Comparison of ENCODE assay signal across 20 cellular contexts in genomic region chr5:92758552-92758951, GRCh38.
DNase-seq lines count a peak whose midpoint lies in the region; ATAC-seq and TF ChIP-seq lines count a peak whose summit lies in the region.
"Had no signal": no experiment of that assay in that cellular context is flagged by ENCODE, and none has a peak within 500 bp of the region (broad histone marks: within the 10 kb centered on the region; RNA-seq: fewer than 3 reads in every experiment).

No MANE protein-coding gene starts in this region.

- ATAC-seq in HG03432 (IDR thresholded peaks at IDR 0.05; ENCODE audit: unreplicated experiment): peak; percentile 50
- no peak for ATAC-seq in HG03354 (IDR thresholded peaks at IDR 0.05; ENCODE audit: poor library complexity, severe bottlenecking, unreplicated experiment)
- ATAC-seq: CD8-positive, alpha-beta T cell; stimulated activated naive B cell treated with anti-CD40 and anti-IgM and Interleukin-4, amounts not matched to agents 10 μg/mL and 1 μg/mL and 100 μg/mL, for 72 hours; upper lobe of right lung had no signal

- H2AFZ ChIP-seq in smooth muscle cell (ENCODE audit: low read depth): peak overlapping the region; percentile 51

- no peaks in the 10 kb centered on the region for H3K36me3 ChIP-seq in smooth muscle cell (ENCODE audit: low read depth)
- H3K36me3 ChIP-seq: sigmoid colon, upper lobe of right lung had no signal

- H4K20me1 ChIP-seq in smooth muscle cell (ENCODE audit: low read depth): no peaks in the 10 kb centered on the region

- no peaks in the 10 kb centered on the region for H3K79me2 ChIP-seq in smooth muscle cell (ENCODE audit: low read depth)

- no peak overlapping the region for H3K9ac ChIP-seq in smooth muscle cell (ENCODE audit: low read depth)

- no peaks in the 10 kb centered on the region for H3K27me3 ChIP-seq in smooth muscle cell (ENCODE audit: low read depth)
- H3K27me3 ChIP-seq: sigmoid colon, upper lobe of right lung had no signal

- TF ChIP-seq CTCF in fibroblast of the aortic adventitia (IDR thresholded peaks at IDR 0.05; ENCODE audit: insufficient read depth, low read length): no peak
- no peak for TF ChIP-seq CTCF in smooth muscle cell (IDR thresholded peaks at IDR 0.05; ENCODE audit: borderline replicate concordance, insufficient read depth, poor library complexity, severe bottlenecking)

- H3K9me3 ChIP-seq in smooth muscle cell (replicated peaks; ENCODE audit: low read depth): no peaks in the 10 kb centered on the region
- H3K9me3 ChIP-seq: sigmoid colon, upper lobe of right lung had no signal

- H3F3A ChIP-seq in smooth muscle cell (ENCODE audit: low read depth): no peaks in the 10 kb centered on the region

- H3K4me3 ChIP-seq in fibroblast of the aortic adventitia (ENCODE audit: low read depth, low read length) (no peak overlapping the region), smooth muscle cell (no peak overlapping the region)
- H3K4me3 ChIP-seq: sigmoid colon, upper lobe of right lung had no signal

- no peaks in the 10 kb centered on the region for H3K4me1 ChIP-seq in smooth muscle cell (ENCODE audit: low read depth)
- H3K4me1 ChIP-seq: sigmoid colon, upper lobe of right lung had no signal

- H3K4me2 ChIP-seq in smooth muscle cell: peak overlapping the region; percentile 47

- WGBS in smooth muscle cell (ENCODE audit: low lambda C conversion rate): 42% methylated on average over 1 of the region's 1 CpG

- DNase-seq in amniotic epithelial cell (ENCODE audit: low read depth) (peak; percentile 54), fibroblast of the aortic adventitia (ENCODE audit: low read depth) (peak; percentile 32), smooth muscle cell (lab: John Stamatoyannopoulos, UW; ENCODE audit: unreplicated experiment) (no peak), NCI-H1694 (lab: John Stamatoyannopoulos, UW) (no peak), RPMI8226 (no peak)
- DNase-seq: activated B cell treated with CpG ODN at 0.5 μM for 24 hours; activated effector memory CD4-positive, alpha-beta T cell treated with anti-CD3 and anti-CD28 coated beads, Interleukin-2, amount 50 U/mL, for 16 hours; CD8-positive, alpha-beta T cell; effector CD8-positive, alpha-beta T cell; GDM1; hypothalamus; NCI-H1436; NCI-H510A treated with DMSO at 0.1 percent for 48 hours; OCI-M1; sigmoid colon; stimulated activated naive B cell treated with anti-CD40 and anti-IgM and Interleukin-4, amounts not matched to agents 10 μg/mL and 1 μg/mL and 100 μg/mL, for 72 hours; SW 1271; upper lobe of right lung had no signal

- H3K27ac ChIP-seq in smooth muscle cell (ENCODE audit: low read depth): peak overlapping the region; percentile 35
- H3K27ac ChIP-seq: sigmoid colon, upper lobe of right lung had no signal

Comparison
In these comparisons a context has a peak if more than half of its experiments do, and no peak if none do; other contexts are left out.
1. DNase-seq: peak in amniotic epithelial cell (single experiment) and fibroblast of the aortic adventitia (single experiment); none in smooth muscle cell (single experiment), NCI-H1694 (single experiment) and RPMI8226 (single experiment).